Comparison of ENCODE assay signal across 8 cellular contexts in the genomic region with DNA sequence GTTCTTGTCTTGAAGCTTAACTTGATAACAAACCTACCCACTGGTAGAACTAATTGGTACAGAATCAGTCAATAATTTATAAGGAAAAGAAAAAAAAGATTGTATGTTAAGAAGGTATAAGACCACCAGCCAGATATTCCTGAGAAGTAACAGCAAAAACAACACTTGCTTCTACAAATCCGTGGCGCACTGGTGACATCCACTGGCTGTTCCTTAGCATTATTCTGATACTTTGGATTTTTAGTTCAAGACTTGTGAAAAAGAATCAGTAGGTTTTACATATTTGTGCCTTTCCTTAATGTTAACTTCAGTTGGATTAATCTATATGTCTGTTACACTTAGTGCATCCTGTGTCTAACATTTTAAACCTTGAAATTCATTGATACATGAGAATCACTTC.
DNase-seq lines count a peak whose midpoint lies in the region; ATAC-seq and TF ChIP-seq lines count a peak whose summit lies in the region.

No MANE protein-coding gene starts in this region.

- H3K4me3 ChIP-seq in esophagus muscularis mucosa, result no peak overlapping the region

- no peaks in the 10 kb centered on the region for H3K9me3 ChIP-seq in esophagus muscularis mucosa

- TF ChIP-seq EP300 in esophagus muscularis mucosa (IDR thresholded peaks at IDR 0.05), result no peak

- H3K27me3 ChIP-seq in esophagus muscularis mucosa, result no peaks in the 10 kb centered on the region

- ATAC-seq in GM21576 (IDR thresholded peaks at IDR 0.05; ENCODE audit: unreplicated experiment), result no peak
- no peak for ATAC-seq in GM18498 (IDR thresholded peaks at IDR 0.05; ENCODE audit: unreplicated experiment)

- intact Hi-C loops in esophagus muscularis mucosa (cut with DNase I), result no loop called here

- H3K36me3 Mint-ChIP-seq in progenitor cell of endocrine pancreas (ENCODE audit: insufficient read depth), result no peaks in the 10 kb centered on the region
- no peaks in the 10 kb centered on the region for H3K36me3 Mint-ChIP-seq in immature natural killer cell

- 29% methylated on average over 2 of the region's 2 CpGs for WGBS in esophagus muscularis mucosa

- H3K27ac Mint-ChIP-seq in progenitor cell of endocrine pancreas (no peak overlapping the region), immature natural killer cell (no peak overlapping the region)

- no peaks in the 10 kb centered on the region for H3K36me3 ChIP-seq in esophagus muscularis mucosa

- TF ChIP-seq POLR2A in esophagus muscularis mucosa (IDR thresholded peaks at IDR 0.05; ENCODE audit: low read depth), result no peak

- H3K4me1 Mint-ChIP-seq in progenitor cell of endocrine pancreas (ENCODE audit: low read depth) (no peaks in the 10 kb centered on the region), immature natural killer cell (no peaks in the 10 kb centered on the region)

- TF ChIP-seq CTCF in esophagus muscularis mucosa (IDR thresholded peaks at IDR 0.05) (peak in 2 of 3 experiments; percentile 35 to 43), progenitor cell of endocrine pancreas (IDR thresholded peaks at IDR 0.05; ENCODE audit: unreplicated experiment) (peak; percentile 67)

- H3K27ac ChIP-seq in esophagus muscularis mucosa (replicated peaks in 1 of 4), result no peak overlapping the region

- peaks cover 3% of the 10 kb centered on the region for H3K27me3 Mint-ChIP-seq in progenitor cell of endocrine pancreas
- peaks cover 0 to under 1% (median 0%) of the 10 kb centered on the region in 3 donors for H3K27me3 Mint-ChIP-seq in immature natural killer cell (ENCODE audit: low read depth in 3 of 3)

- no peaks in the 10 kb centered on the region for H3K4me1 ChIP-seq in esophagus muscularis mucosa

- peak; percentile 26 for DNase-seq in H4 (ENCODE audit: low spot score)
- DNase-seq in NCI-H748 treated with DMSO at 0.1 percent for 48 hours (lab: John Stamatoyannopoulos, UW), result peak; percentile 62
- no peak for DNase-seq in esophagus muscularis mucosa (ENCODE audit: extremely low spot score)
- DNase-seq in progenitor cell of endocrine pancreas (ENCODE audit: low spot score, unreplicated experiment), result peak; percentile 13
- no peak for DNase-seq in immature natural killer cell
- DNase-seq in activated effector memory CD4-positive, alpha-beta T cell treated with Interleukin-2 at 50 U/mL for 16 hours, result no peak

- H3K9me3 Mint-ChIP-seq in progenitor cell of endocrine pancreas (ENCODE audit: low read depth) (no peaks in the 10 kb centered on the region), immature natural killer cell (peaks cover 0 to 4% (median 0%) of the 10 kb centered on the region in 6 donors)

- no peak overlapping the region for H3K4me3 Mint-ChIP-seq in progenitor cell of endocrine pancreas (ENCODE audit: low read depth)
- H3K4me3 Mint-ChIP-seq in immature natural killer cell, result no peak overlapping the region

Comparison
In these comparisons a context has a peak if more than half of its experiments do, and no peak if none do; other contexts are left out.
1. DNase-seq: peak in H4 (single experiment), NCI-H748 treated with DMSO at 0.1 percent for 48 hours (single experiment) and progenitor cell of endocrine pancreas (single experiment); none in esophagus muscularis mucosa (single experiment), immature natural killer cell (0 of 3) and activated effector memory CD4-positive, alpha-beta T cell treated with Interleukin-2 at 50 U/mL for 16 hours (single experiment).